20 cellular contexts compared by ENCODE assay signal in genomic region chr4:151950993-151951726, GRCh38.
"Had no signal": no experiment of that assay in that cellular context is flagged by ENCODE, and none has a peak within 500 bp of the region (broad histone marks: within the 10 kb centered on the region; RNA-seq: fewer than 3 reads in every experiment).

No MANE protein-coding gene starts in this region.

- ATAC-seq: body of pancreas; effector memory CD8-positive, alpha-beta T cell; SK-N-SH treated with all-trans-retinoic acid at 6 μM for 48 hours; stimulated activated effector memory CD8-positive, alpha-beta T cell treated with anti-CD3 and anti-CD28 coated beads, Interleukin-12 subunit alpha, Interleukin-12 subunit beta, amount 100 ng/mL, for 72 hours; upper lobe of right lung; WTC11 had no signal

- H2AFZ ChIP-seq: neural progenitor cell had no signal

- H3K4me1 ChIP-seq: body of pancreas, heart left ventricle, left ventricle myocardium inferior, neural progenitor cell, upper lobe of right lung had no signal

- H3K9me3 ChIP-seq: body of pancreas, ovary had no signal

- H3K27me3 ChIP-seq: body of pancreas, heart left ventricle, neural progenitor cell, ovary, upper lobe of right lung had no signal

- H3K36me3 ChIP-seq: heart left ventricle, left ventricle myocardium inferior, neural progenitor cell, ovary, upper lobe of right lung had no signal

- H3K4me2 ChIP-seq: neural progenitor cell had no signal

- H3K9ac ChIP-seq: neural progenitor cell had no signal

- H3K4me3 ChIP-seq: body of pancreas, heart left ventricle, left ventricle myocardium inferior, neural progenitor cell, ovary, skin epidermis, upper lobe of right lung had no signal

- DNase-seq: activated CD4-positive, alpha-beta T cell treated with anti-CD3 and anti-CD28 coated beads for 48 hours; activated naive CD4-positive, alpha-beta T cell treated with anti-CD3 and anti-CD28 coated beads, Interleukin-2, amount 50 U/mL, for 16 hours; activated T-cell treated with anti-CD3 and anti-CD28 coated beads for 4 hours; body of pancreas; central memory CD4-positive, alpha-beta T cell; effector memory CD8-positive, alpha-beta T cell; foreskin fibroblast; heart left ventricle; islet precursor cell; left ventricle myocardium inferior; mesendoderm; ovary; retina; upper lobe of right lung had no signal

- H3K27ac ChIP-seq: body of pancreas, epithelial cell of prostate, heart left ventricle, left ventricle myocardium inferior, neural progenitor cell, ovary, upper lobe of right lung had no signal
